20 cellular contexts compared by ENCODE assay signal in genomic region chr4:186693894-186694293, GRCh38. TPM values are rescaled to one million over a fixed set of nuclear protein-coding genes. Genes with fewer than 3 reads are reported as not detected.
DNase-seq lines count a peak whose midpoint lies in the region; ATAC-seq and TF ChIP-seq lines count a peak whose summit lies in the region.
"Had no signal": no experiment of that assay in that cellular context is flagged by ENCODE, and none has a peak within 500 bp of the region (broad histone marks: within the 10 kb centered on the region; RNA-seq: fewer than 3 reads in every experiment).

No MANE protein-coding gene starts in this region.

- H3K27me3 Mint-ChIP-seq in H9 (ENCODE audit: low read depth) (no peaks in the 10 kb centered on the region), WTC11 (ENCODE audit: low read depth) (no peaks in the 10 kb centered on the region)
- H3K27me3 Mint-ChIP-seq: activated naive CD8-positive, alpha-beta T cell treated with anti-CD3 and anti-CD28 coated beads for 36 hours; CD4-positive, alpha-beta memory T cell had no signal

- peaks cover 2% of the 10 kb centered on the region for H3K79me1 ChIP-seq in H9 (ENCODE audit: insufficient read depth, low read depth, low read length, poor library complexity, severe bottlenecking)

- CTCF ChIA-PET in WTC11 (lab: Charles Lee) = interaction anchor here (1.3 kb wide), 1 partner anchor 8 kb away, joined by 3 read pairs; no protein-coding TSS in a partner anchor

- DNase-seq in H9 (no peak), WTC11 (ENCODE audit: low spot score) (no peak), fibroblast of lung (ENCODE audit: low read depth in 2 of 2) (no peak)
- DNase-seq in activated T-cell treated with anti-CD3 and anti-CD28 coated beads, Interleukin-2, amount 50 U/mL, for 1 hour = no peak
- DNase-seq: activated naive CD8-positive, alpha-beta T cell treated with anti-CD3 and anti-CD28 coated beads for 36 hours; CD4-positive, alpha-beta memory T cell; DMS53; naive thymus-derived CD8-positive, alpha-beta T cell; NCI-H187; posterior cingulate gyrus; spleen; stimulated activated CD4-positive, alpha-beta T cell treated with anti-CD3 and anti-CD28 coated beads, Interleukin-4, amount 100 ng/mL, for 4 hours; T-helper 9 cell had no signal

- H3K4me1 ChIP-seq in H9 (ENCODE audit: insufficient read depth, low read length) (peaks cover 6% of the 10 kb centered on the region), fibroblast of lung (ENCODE audit: control insufficient read depth, extremely low read depth, insufficient read depth, low read length) (peaks cover 7% of the 10 kb centered on the region), skeletal muscle tissue (ENCODE audit: control insufficient read depth in 3 of 3, insufficient read depth in 3 of 3, low read length in 3 of 3) (peaks cover 2 to 5% (median 3%) of the 10 kb centered on the region in 3 donors)
- H3K4me1 ChIP-seq: Peyer's patch, spleen had no signal

- H3K4ac ChIP-seq in H9 (ENCODE audit: low read depth, low read length) = no peak overlapping the region

- H2AK5ac ChIP-seq in H9 (ENCODE audit: insufficient read length, low read length) = no peak overlapping the region

- TF ChIP-seq CTCF in H9 (conservative IDR thresholded peaks at IDR 0.05) (no peak), WTC11 (IDR thresholded peaks at IDR 0.05) (no peak), fibroblast of lung (conservative IDR thresholded peaks at IDR 0.05 in 1 of 2, IDR thresholded peaks at IDR 0.05 in 1 of 2; ENCODE audit: low read depth in 1 of 2, low read length in 2 of 2) (no peak)

- ATAC-seq in WTC11 = no peak
- ATAC-seq in HG02798 (IDR thresholded peaks at IDR 0.05; ENCODE audit: poor library complexity, unreplicated experiment) = no peak
- no peak for ATAC-seq in GM21723 (IDR thresholded peaks at IDR 0.05; ENCODE audit: unreplicated experiment)
- ATAC-seq in HG03196 (IDR thresholded peaks at IDR 0.05; ENCODE audit: unreplicated experiment) = no peak
- ATAC-seq: GM12878; naive thymus-derived CD8-positive, alpha-beta T cell had no signal

- H4K5ac ChIP-seq in H9 (ENCODE audit: insufficient read length, low read depth, low read length) = no peak overlapping the region

- H3K9me3 Mint-ChIP-seq in H9 (no peaks in the 10 kb centered on the region; a peak in 2 of 5 replicates), WTC11 (peaks cover 10% of the 10 kb centered on the region)

- H3K79me2 ChIP-seq in H9 (ENCODE audit: insufficient read depth, low read length) = peaks cover 12% of the 10 kb centered on the region; the same call in 1 of the 2 replicates
- peaks cover 79% of the 10 kb centered on the region for H3K79me2 ChIP-seq in fibroblast of lung (ENCODE audit: control insufficient read depth, insufficient read depth, low read length)

- H3K4me2 ChIP-seq in H9 (ENCODE audit: insufficient read depth, insufficient read length, low read length) (no peak overlapping the region), fibroblast of lung (ENCODE audit: extremely low read depth, insufficient read depth, low read length) (no peak overlapping the region)

- no peaks in the 10 kb centered on the region for H3K23me2 ChIP-seq in H9 (ENCODE audit: insufficient read length, low read depth, low read length, poor library complexity, severe bottlenecking)

- H2AFZ ChIP-seq in H9 (ENCODE audit: low read length) = no peak overlapping the region
- no peak overlapping the region for H2AFZ ChIP-seq in fibroblast of lung (ENCODE audit: low read length)

- H3T11ph ChIP-seq in H9 (ENCODE audit: low read length) = no peak overlapping the region

- no peak overlapping the region for H3K9ac ChIP-seq in H9 (ENCODE audit: extremely low read depth, insufficient read length, low read length)
- H3K9ac ChIP-seq in fibroblast of lung (ENCODE audit: insufficient read depth, low read length) = no peak overlapping the region
- H3K9ac ChIP-seq in skeletal muscle tissue (ENCODE audit: low read depth in 1 of 3, low read length in 3 of 3) = no peak overlapping the region

- H3K27me3 ChIP-seq in H9 (ENCODE audit: insufficient read depth, low read length) (no peaks in the 10 kb centered on the region), fibroblast of lung (ENCODE audit: control insufficient read depth, insufficient read depth, low read length) (no peaks in the 10 kb centered on the region), skeletal muscle tissue (ENCODE audit: control insufficient read depth in 3 of 3, insufficient read depth in 3 of 3, low read length in 3 of 3) (no peaks in the 10 kb centered on the region)
- H3K27me3 ChIP-seq: Peyer's patch had no signal

- H3K4me3 Mint-ChIP-seq in H9 (no peak overlapping the region), WTC11 (no peak overlapping the region)
- H3K4me3 Mint-ChIP-seq: activated naive CD8-positive, alpha-beta T cell treated with anti-CD3 and anti-CD28 coated beads for 36 hours; activated T-helper 1 cell treated with anti-CD3 and anti-CD28 coated beads, Interleukin-12 subunit alpha, Interleukin-12 subunit beta, Interleukin-2, Interleukin-4 antibody, amounts not matched to agents 30 ng/mL and 10 ng/mL and 1 ng/mL, durations not matched to agents 14 hours and 24 hours and 36 hours; naive thymus-derived CD8-positive, alpha-beta T cell had no signal

- no peak overlapping the region for H2BK120ac ChIP-seq in H9 (ENCODE audit: low read depth, low read length, poor library complexity, severe bottlenecking)

- WGBS in H9 (ENCODE audit: extremely low coverage, insufficient read length, low lambda C conversion rate) = 100% methylated on average over 3 of the region's 3 CpGs

- H4K20me1 ChIP-seq in H9 (ENCODE audit: control insufficient read depth, insufficient read depth, insufficient read length) (no peaks in the 10 kb centered on the region), fibroblast of lung (ENCODE audit: control insufficient read depth, extremely low read depth, insufficient read depth, low read length) (no peaks in the 10 kb centered on the region)

- H3K9me3 ChIP-seq in H9 (ENCODE audit: control insufficient read depth, low read depth, low read length) = no peaks in the 10 kb centered on the region
- no peaks in the 10 kb centered on the region for H3K9me3 ChIP-seq in fibroblast of lung (ENCODE audit: control insufficient read depth, insufficient read depth, low read depth, low read length)
- no peaks in the 10 kb centered on the region for H3K9me3 ChIP-seq in skeletal muscle tissue (ENCODE audit: control insufficient read depth in 3 of 3, low read length in 3 of 3)
- H3K9me3 ChIP-seq: Peyer's patch, spleen had no signal

- H3K36me3 ChIP-seq in fibroblast of lung (ENCODE audit: control insufficient read depth, insufficient read depth, low read length) (peaks cover 3% of the 10 kb centered on the region), skeletal muscle tissue (ENCODE audit: control insufficient read depth in 3 of 3, insufficient read depth in 3 of 3, low read length in 3 of 3) (no peaks in the 10 kb centered on the region)
- H3K36me3 ChIP-seq: spleen had no signal

- H3K4me3 ChIP-seq in fibroblast of lung (replicated peaks in 1 of 4; ENCODE audit: control extremely low read depth in 1 of 4, insufficient read depth in 1 of 4, low read depth in 3 of 4, low read length in 4 of 4) (no peak overlapping the region), skeletal muscle tissue (ENCODE audit: low read length in 3 of 3) (no peak overlapping the region)
- H3K4me3 ChIP-seq: GM12878, Peyer's patch, spleen had no signal

- no peak overlapping the region for H2BK15ac ChIP-seq in H9 (ENCODE audit: low read depth, low read length)

- H2BK5ac ChIP-seq in H9 (ENCODE audit: insufficient read length, low read length) = no peak overlapping the region

- H3K36me3 Mint-ChIP-seq in H9 (ENCODE audit: insufficient read depth in 1 of 3, low read depth in 3 of 3) = peaks cover 21 to 51% (median 44%) of the 10 kb centered on the region in 3 experiments
- H3K36me3 Mint-ChIP-seq in WTC11 = peaks cover 33% of the 10 kb centered on the region
- H3K36me3 Mint-ChIP-seq: activated naive CD8-positive, alpha-beta T cell treated with anti-CD3 and anti-CD28 coated beads for 36 hours; CD4-positive, alpha-beta memory T cell; naive thymus-derived CD8-positive, alpha-beta T cell had no signal

- H4K8ac ChIP-seq in H9 (replicated peaks; ENCODE audit: insufficient read length, low read depth, low read length) = no peak overlapping the region

- H4K91ac ChIP-seq in H9 (ENCODE audit: insufficient read length, low read depth, low read length) = no peak overlapping the region

- H3K56ac ChIP-seq in H9 (ENCODE audit: insufficient read length, low read depth, low read length) = no peak overlapping the region

- H3K27ac ChIP-seq in H9 (ENCODE audit: insufficient read length, low read depth, low read length) = no peak overlapping the region
- peak overlapping the region; percentile 49 for H3K27ac ChIP-seq in fibroblast of lung (ENCODE audit: insufficient read depth, low read length)
- peak overlapping the region; percentile 13 for H3K27ac ChIP-seq in skeletal muscle tissue (ENCODE audit: low read depth, low read length)
- H3K27ac ChIP-seq: spleen had no signal

- peak overlapping the region in 2 of 3 experiments; percentile 1 to 4; a peak in 4 of 7 replicates for H3K27ac Mint-ChIP-seq in H9
- peak overlapping the region; percentile 12 for H3K27ac Mint-ChIP-seq in WTC11
- H3K27ac Mint-ChIP-seq: activated naive CD8-positive, alpha-beta T cell treated with anti-CD3 and anti-CD28 coated beads for 36 hours; activated T-helper 1 cell treated with anti-CD3 and anti-CD28 coated beads, Interleukin-12 subunit alpha, Interleukin-12 subunit beta, Interleukin-2, Interleukin-4 antibody, amounts not matched to agents 30 ng/mL and 10 ng/mL and 1 ng/mL, durations not matched to agents 14 hours and 24 hours and 36 hours; CD4-positive, alpha-beta memory T cell; naive thymus-derived CD8-positive, alpha-beta T cell had no signal

- H2BK12ac ChIP-seq in H9 (ENCODE audit: insufficient read length, low read depth, low read length) = no peak overlapping the region

- POLR2A ChIA-PET in WTC11 (lab: Charles Lee) = no interaction called here

- H3K18ac ChIP-seq in H9 (ENCODE audit: insufficient read length, low read depth, low read length) = no peak overlapping the region

- no peak overlapping the region for H2BK20ac ChIP-seq in H9 (ENCODE audit: low read depth, low read length, poor library complexity, severe bottlenecking)

- no peak overlapping the region for H3K14ac ChIP-seq in H9 (ENCODE audit: insufficient read depth, low read length)

- H3K23ac ChIP-seq in H9 (ENCODE audit: insufficient read length, low read depth, low read length) = no peak overlapping the region

- H3K4me1 Mint-ChIP-seq in H9 (peaks cover 46 to 47% of the 10 kb centered on the region in 2 experiments), WTC11 (peaks cover 59% of the 10 kb centered on the region)
- H3K4me1 Mint-ChIP-seq: activated naive CD8-positive, alpha-beta T cell treated with anti-CD3 and anti-CD28 coated beads for 36 hours; CD4-positive, alpha-beta memory T cell had no signal

RNA-seq across cellular contexts. Expression of gene FAT1, which starts 29.8 kb away (rescaled TPM):
- total RNA-seq in H9 (2021) (157 and 173 TPM in 2 replicates), WTC11 (2021) (155 to 172 TPM (median 162 TPM) in 3 replicates), fibroblast of lung (408 and 729 TPM in 2 replicates), skeletal muscle tissue (173 TPM)
- 151 and 188 TPM in 2 replicates for polyA plus RNA-seq in fibroblast of lung
- 109 and 124 TPM in 2 replicates for polyA plus RNA-seq in fibroblast of lung (2012)
- 1,250 and 1,562 TPM in 2 replicates for polyA minus RNA-seq in fibroblast of lung (ENCODE audit: low replicate concordance)
- total RNA-seq: CD4-positive, alpha-beta memory T cell; naive thymus-derived CD8-positive, alpha-beta T cell had no signal
- polyA plus RNA-seq: CD4-positive, alpha-beta memory T cell; naive thymus-derived CD8-positive, alpha-beta T cell had no signal
